Comparison of ENCODE assay signal across 9 cellular contexts in the genomic region with DNA sequence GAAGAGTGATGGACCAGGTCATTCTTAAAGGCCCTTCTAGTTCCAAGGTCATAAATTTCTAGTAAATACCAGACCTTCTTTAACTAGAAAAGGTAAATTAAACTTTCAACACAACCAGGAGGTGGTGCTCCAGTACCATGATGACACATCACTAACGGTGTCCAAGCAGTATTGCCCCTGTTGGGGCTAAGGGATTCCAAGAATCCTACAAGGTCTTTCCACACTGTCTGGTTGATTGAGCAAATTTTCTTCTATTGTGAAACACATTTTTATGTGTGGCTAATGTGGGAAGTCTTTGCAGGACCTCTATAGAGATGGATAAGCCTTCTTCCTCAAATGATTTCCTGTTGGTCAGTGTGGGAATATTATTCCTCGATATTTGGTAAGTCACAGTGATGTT.
DNase-seq lines count a peak whose midpoint lies in the region; ATAC-seq, FAIRE-seq and TF ChIP-seq lines count a peak whose summit lies in the region.
"Had no signal": no experiment of that assay in that cellular context is flagged by ENCODE, and none has a peak within 500 bp of the region (broad histone marks: within the 10 kb centered on the region; RNA-seq: fewer than 3 reads in every experiment).

No MANE protein-coding gene starts in this region.

- peak; percentile 81 to 87; a peak in 3 of 5 replicates for TF ChIP-seq EP300 in A549 (IDR thresholded peaks at IDR 0.05)

- intact Hi-C loops in vagina (cut with DNase I): no loop called here

- H3K36me3 ChIP-seq in iPS DF 6.9 (ENCODE audit: control insufficient read depth, insufficient read depth, low read length) (no peaks in the 10 kb centered on the region), vagina (no peaks in the 10 kb centered on the region)

- peaks cover 33% of the 10 kb centered on the region; the same call in 2 of the 3 replicates for H3K9me3 ChIP-seq in A549
- no peaks in the 10 kb centered on the region for H3K9me3 ChIP-seq in iPS DF 6.9 (ENCODE audit: control insufficient read depth, insufficient read depth, low read length)
- no peaks in the 10 kb centered on the region for H3K9me3 ChIP-seq in vagina

- TF ChIP-seq CTCF in A549 (IDR thresholded peaks at IDR 0.05): peak; percentile 78
- TF ChIP-seq CTCF in vagina (IDR thresholded peaks at IDR 0.05): peak in 1 of 3 experiments; percentile 39

- TF ChIP-seq POLR2A in A549 (IDR thresholded peaks at IDR 0.05; ENCODE audit: low read length) (no peak), vagina (IDR thresholded peaks at IDR 0.05) (no peak)

- TF ChIP-seq RAD21 in A549 (conservative IDR thresholded peaks at IDR 0.05 in 1 of 2, IDR thresholded peaks at IDR 0.05 in 1 of 2): peak; percentile 91 to 97

- 39% methylated on average over 2 of the region's 2 CpGs for WGBS in A549 (ENCODE audit: missing lambda C conversion rate)
- WGBS in iPS DF 6.9 (ENCODE audit: insufficient coverage, insufficient read length): 100% methylated on average over 1 of the region's 2 CpGs

- DNase-seq in A549 (ENCODE audit: low read depth in 1 of 2, low spot score in 1 of 2) (peak; percentile 22 to 93), HS-5 (ENCODE audit: low read depth) (peak; percentile 80), amniotic epithelial cell (ENCODE audit: low read depth) (peak; percentile 99), iPS DF 6.9 (ENCODE audit: low read depth, low spot score) (peak; percentile 43), vagina (ENCODE audit: extremely low spot score in 2 of 2) (no peak), NCI-H146 treated with DMSO at 0.1 percent for 48 hours (lab: John Stamatoyannopoulos, UW; ENCODE audit: unreplicated experiment) (no peak)
- DNase-seq: DND-41 had no signal

- H3K4me2 ChIP-seq in A549: peak overlapping the region; percentile 12; the same call in 2 of the 3 replicates

- POLR2A ChIA-PET in A549 (lab: Yijun Ruan, JAX): interaction anchor here (0.6 to 1.8 kb wide), 4 partner anchors 21 to 458 kb away, joined by 3 to 7 read pairs (median 4); no protein-coding TSS in a partner anchor

- H3K4me3 ChIP-seq in A549 (no peak overlapping the region), iPS DF 6.9 (ENCODE audit: low read length) (no peak overlapping the region), vagina (no peak overlapping the region)

- H3K27me3 ChIP-seq in iPS DF 6.9 (ENCODE audit: control insufficient read depth, insufficient read depth, low read length) (no peaks in the 10 kb centered on the region), vagina (no peaks in the 10 kb centered on the region)

- ATAC-seq in A549 (peak; percentile 92), HG02973 (IDR thresholded peaks at IDR 0.05; ENCODE audit: unreplicated experiment) (no peak), GM18511 (IDR thresholded peaks at IDR 0.05; ENCODE audit: unreplicated experiment) (no peak)

- peak; percentile 84 for FAIRE-seq in A549 (lab: Jason Lieb, UNC)

- CTCF ChIA-PET in A549 (lab: Yijun Ruan, JAX): interaction anchor here (0.7 to 6.2 kb wide), 13 partner anchors 16 to 877 kb away, joined by 3 to 88 read pairs (median 3); no protein-coding TSS in a partner anchor

- peaks cover 31% of the 10 kb centered on the region for H3K4me1 ChIP-seq in A549
- no peaks in the 10 kb centered on the region for H3K4me1 ChIP-seq in iPS DF 6.9 (ENCODE audit: control insufficient read depth, insufficient read depth, low read length)
- no peaks in the 10 kb centered on the region for H3K4me1 ChIP-seq in vagina

- peak overlapping the region; percentile 75 to 86 for H3K27ac ChIP-seq in A549
- no peak overlapping the region for H3K27ac ChIP-seq in iPS DF 6.9 (ENCODE audit: low read length)
- H3K27ac ChIP-seq in vagina: no peak overlapping the region

TF ChIP-seq in A549, 52 proteins besides CTCF, POLR2A, EP300 and RAD21:
- no peak for TF ChIP-seq BHLHE40 (IDR thresholded peaks at IDR 0.05; ENCODE audit: low read depth, low read length)
- peak; percentile 95 for TF ChIP-seq SMC3 (IDR thresholded peaks at IDR 0.05)
- TF ChIP-seq JUNB (IDR thresholded peaks at IDR 0.05): no peak; the same call in 1 of the 2 replicates
- TF ChIP-seq KDM1A (IDR thresholded peaks at IDR 0.05; ENCODE audit: low read depth): no peak
- peak; percentile 44; the same call in 1 of the 2 replicates for TF ChIP-seq GATA3 (IDR thresholded peaks at IDR 0.05; ENCODE audit: borderline replicate concordance)
- TF ChIP-seq MAZ (IDR thresholded peaks at IDR 0.05; ENCODE audit: borderline replicate concordance, low read depth, low read length): no peak
- no peak for TF ChIP-seq ZC3H11A (IDR thresholded peaks at IDR 0.05)
- peak; percentile 96 to 97 for TF ChIP-seq CEBPB (IDR thresholded peaks at IDR 0.05)
- peak; percentile 57 to 68; a peak in 3 of 5 replicates for TF ChIP-seq JUN (IDR thresholded peaks at IDR 0.05)
- TF ChIP-seq, protein P1, sequence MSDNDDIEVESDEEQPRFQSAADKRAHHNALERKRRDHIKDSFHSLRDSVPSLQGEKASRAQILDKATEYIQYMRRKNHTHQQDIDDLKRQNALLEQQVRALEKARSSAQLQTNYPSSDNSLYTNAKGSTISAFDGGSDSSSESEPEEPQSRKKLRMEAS (IDR thresholded peaks at IDR 0.05): 0 out of 2 replicates have a peak, but pooled peaks have one; percentile 35
- TF ChIP-seq FOSL2 (IDR thresholded peaks at IDR 0.05): no peak
- peak; percentile 65 for TF ChIP-seq FOSL2 (CRISPR knock-in tag; IDR thresholded peaks at IDR 0.05)
- peak; percentile 36 for TF ChIP-seq MAFK (IDR thresholded peaks at IDR 0.05; ENCODE audit: partially characterized antibody)
- no peak for TF ChIP-seq ZFP36 (IDR thresholded peaks at IDR 0.05; ENCODE audit: borderline replicate concordance, partially characterized antibody)
- TF ChIP-seq, protein P2, sequence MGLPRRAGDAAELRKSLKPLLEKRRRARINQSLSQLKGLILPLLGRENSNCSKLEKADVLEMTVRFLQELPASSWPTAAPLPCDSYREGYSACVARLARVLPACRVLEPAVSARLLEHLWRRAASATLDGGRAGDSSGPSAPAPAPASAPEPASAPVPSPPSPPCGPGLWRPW (IDR thresholded peaks at IDR 0.05): peak; percentile 91
TF ChIP-seq in A549: peak in this region for 8.

Comparison
In these comparisons a context has a peak if more than half of its experiments do, and no peak if none do; other contexts are left out.
1. ATAC-seq: peak in A549 (2 of 2); none in HG02973 (single experiment) and GM18511 (single experiment).
2. DNase-seq: peak in A549 (2 of 2), HS-5 (single experiment), amniotic epithelial cell (single experiment) and iPS DF 6.9 (single experiment); none in vagina (0 of 2) and NCI-H146 treated with DMSO at 0.1 percent for 48 hours (single experiment).
3. H3K27ac ChIP-seq: peak in A549 (2 of 2); none in iPS DF 6.9 (single experiment) and vagina (single experiment).